In the genomic region with DNA sequence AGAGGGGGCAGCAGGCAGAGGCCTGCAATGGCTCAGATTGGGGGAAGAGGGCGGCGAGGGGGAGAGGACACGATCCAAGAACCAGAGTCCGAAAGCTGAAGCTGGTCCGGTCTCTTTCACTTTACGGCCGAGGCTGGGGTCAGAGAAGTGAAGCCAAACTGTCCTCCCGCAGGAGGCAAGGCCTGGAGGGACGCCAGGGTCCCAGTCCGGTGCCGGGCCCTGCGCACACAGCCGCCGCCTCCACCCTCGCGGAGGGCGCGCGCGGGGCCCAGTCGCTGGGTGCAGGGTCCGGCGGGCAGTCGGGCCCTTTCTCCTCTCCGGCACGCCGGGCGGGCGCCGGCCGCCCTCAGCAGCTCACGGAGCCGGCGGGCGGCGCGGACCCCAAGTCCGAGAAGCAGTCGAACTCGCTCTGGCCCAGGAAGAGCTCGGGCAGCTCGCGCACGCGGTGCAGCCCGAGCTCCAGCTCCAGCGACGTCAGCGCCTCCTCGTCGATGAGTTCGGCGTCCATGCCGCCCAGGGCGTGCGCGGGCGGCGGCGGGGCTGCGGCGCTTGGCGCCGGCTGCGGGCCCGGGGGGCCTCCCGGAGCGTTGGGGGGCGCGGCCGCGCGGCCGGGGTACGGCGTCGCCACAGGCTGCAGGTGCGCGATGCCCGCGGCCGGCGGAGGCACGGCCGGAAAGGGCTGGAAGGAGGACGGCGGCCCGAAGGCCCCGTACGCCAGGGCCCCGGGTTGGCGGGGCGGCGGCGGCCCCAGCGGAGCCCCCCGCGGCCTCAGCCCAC, we compare ENCODE assay signal across 8 cellular contexts. TPM values are rescaled to one million over a fixed set of nuclear protein-coding genes. Genes with fewer than 3 reads are reported as not detected.
A peak's percentile ranks its signal among the peaks of the same experiment; 100 is the strongest.
DNase-seq lines count a peak whose midpoint lies in the region; ATAC-seq and TF ChIP-seq lines count a peak whose summit lies in the region.

No MANE protein-coding gene starts in this region.

- H3K4me3 ChIP-seq in uterus = peak overlapping the region; percentile 40 to 93

- peaks cover 0 to 7% of the 10 kb centered on the region in 2 donors for H3K4me1 ChIP-seq in uterus

- no peaks in the 10 kb centered on the region for H3K27me3 ChIP-seq in uterus

- TF ChIP-seq CTCF in natural killer cell (IDR thresholded peaks at IDR 0.05) (no peak), uterus (IDR thresholded peaks at IDR 0.05) (peak in 1 of 4 experiments; percentile 10)

- no peak for TF ChIP-seq POLR2A in uterus (IDR thresholded peaks at IDR 0.05)

- ATAC-seq in HG03103 (IDR thresholded peaks at IDR 0.05; ENCODE audit: low read depth, unreplicated experiment) (peak; percentile 2), esophagus mucosa (peak; percentile 3), natural killer cell (peak in 1 of 3 donors; percentile 20), GM21529 (IDR thresholded peaks at IDR 0.05; ENCODE audit: unreplicated experiment) (no peak)

- intact Hi-C loops in natural killer cell (cut with micrococcal nuclease) = loop anchor here (1.0 kb wide), 2 partner anchors 59 to 196 kb away; a partner anchor contains a TSS
- intact Hi-C loops in uterus (cut with DNase I; ENCODE audit: low total_unique reads) = loop anchor here (5.0 kb wide), 1 partner anchor 86 kb away; no protein-coding TSS in a partner anchor

- peaks cover 29% of the 10 kb centered on the region for H3K4me1 Mint-ChIP-seq in activated CD4-positive, alpha-beta memory T cell treated with anti-CD3 and anti-CD28 coated beads, Interleukin-2, amount 10 ng/mL, durations not matched to agents 7 days and 5 days
- H3K4me1 Mint-ChIP-seq in natural killer cell = peaks cover 7 to 14% of the 10 kb centered on the region in 2 donors

- DNase-seq in ELF-1 (ENCODE audit: low read depth, low spot score) (peak; percentile 47), natural killer cell (peak; percentile 32), uterus (peak in 1 of 2 donors; percentile 52), NCI-H2081 treated with DMSO at 0.1 percent for 48 hours (lab: John Stamatoyannopoulos, UW) (no peak)
- peak; percentile 42 for DNase-seq in activated CD4-positive, alpha-beta memory T cell treated with anti-CD3 and anti-CD28 coated beads, Interleukin-2, amount 10 ng/mL, durations not matched to agents 7 days and 5 days

- H3K9me3 ChIP-seq in uterus = no peaks in the 10 kb centered on the region

- no peaks in the 10 kb centered on the region for H3K36me3 Mint-ChIP-seq in activated CD4-positive, alpha-beta memory T cell treated with anti-CD3 and anti-CD28 coated beads, Interleukin-2, amount 10 ng/mL, durations not matched to agents 7 days and 5 days (ENCODE audit: low read depth)
- no peaks in the 10 kb centered on the region for H3K36me3 Mint-ChIP-seq in natural killer cell

- POLR2A ChIA-PET in activated CD4-positive, alpha-beta memory T cell treated with anti-CD3 and anti-CD28 coated beads, Interleukin-2, amount 10 ng/mL, durations not matched to agents 7 days and 5 days (lab: Charles Lee) = interaction anchor here (1.0 to 5.0 kb wide), 10 partner anchors 8 to 461 kb away, joined by 3 to 64 read pairs (median 8); a partner anchor contains a TSS

- H3K9me3 Mint-ChIP-seq in activated CD4-positive, alpha-beta memory T cell treated with anti-CD3 and anti-CD28 coated beads, Interleukin-2, amount 10 ng/mL, durations not matched to agents 7 days and 5 days = no peaks in the 10 kb centered on the region
- H3K9me3 Mint-ChIP-seq in natural killer cell = no peaks in the 10 kb centered on the region

- H3K36me3 ChIP-seq in uterus = no peaks in the 10 kb centered on the region

- peak overlapping the region; percentile 42 for H3K27ac Mint-ChIP-seq in activated CD4-positive, alpha-beta memory T cell treated with anti-CD3 and anti-CD28 coated beads, Interleukin-2, amount 10 ng/mL, durations not matched to agents 7 days and 5 days
- peak overlapping the region in 1 of 2 donors; percentile 87 for H3K27ac Mint-ChIP-seq in natural killer cell

- H3K4me3 Mint-ChIP-seq in activated CD4-positive, alpha-beta memory T cell treated with anti-CD3 and anti-CD28 coated beads, Interleukin-2, amount 10 ng/mL, durations not matched to agents 7 days and 5 days = peak overlapping the region; percentile 69
- H3K4me3 Mint-ChIP-seq in natural killer cell = peak overlapping the region; percentile 87

- CTCF ChIA-PET in activated CD4-positive, alpha-beta memory T cell treated with anti-CD3 and anti-CD28 coated beads, Interleukin-2, amount 10 ng/mL, durations not matched to agents 7 days and 5 days (lab: Charles Lee) = interaction anchor here (0.8 to 19.3 kb wide), 5 partner anchors 12 to 90 kb away, joined by 4 to 255 read pairs (median 6); no protein-coding TSS in a partner anchor

- peak overlapping the region; percentile 85 to 95 for H3K27ac ChIP-seq in uterus

- H3K27me3 Mint-ChIP-seq in activated CD4-positive, alpha-beta memory T cell treated with anti-CD3 and anti-CD28 coated beads, Interleukin-2, amount 10 ng/mL, durations not matched to agents 7 days and 5 days = peaks cover 33% of the 10 kb centered on the region
- peaks cover 23 to 24% of the 10 kb centered on the region in 2 donors for H3K27me3 Mint-ChIP-seq in natural killer cell (ENCODE audit: low read depth in 2 of 2)

RNA-seq across cellular contexts. Expression of a gene that starts 0.7 kb away (rescaled TPM):
- total RNA-seq in activated CD4-positive, alpha-beta memory T cell treated with anti-CD3 and anti-CD28 coated beads, Interleukin-2, amount 10 ng/mL, durations not matched to agents 7 days and 5 days = 1 to 10 TPM; 6.9 to 7.9 TPM
- 28.7 TPM for total RNA-seq in esophagus mucosa
- total RNA-seq in natural killer cell = 1 to 10 TPM; 3.5 to 7.7 (median 4.9) TPM
- total RNA-seq in uterus = 10 to 100 TPM in 3 of 4 donors, 1 to 10 TPM in 1; 4.1 to 99.9 (median 19.9) TPM
